12 cellular contexts compared by ENCODE assay signal in genomic region chr13:98528663-98529064, GRCh38. TPM values are rescaled to one million over a fixed set of nuclear protein-coding genes. Genes with fewer than 3 reads are reported as not detected.
DNase-seq lines count a peak whose midpoint lies in the region; ATAC-seq and TF ChIP-seq lines count a peak whose summit lies in the region.
"Had no signal": no experiment of that assay in that cellular context is flagged by ENCODE, and none has a peak within 500 bp of the region (broad histone marks: within the 10 kb centered on the region; RNA-seq: fewer than 3 reads in every experiment).

No MANE protein-coding gene starts in this region.

- ATAC-seq in omental fat pad (ENCODE audit: low FRiP score) (peak; percentile 63), GM19452 (IDR thresholded peaks at IDR 0.05; ENCODE audit: unreplicated experiment) (no peak), GM21576 (IDR thresholded peaks at IDR 0.05; ENCODE audit: unreplicated experiment) (no peak)

- TF ChIP-seq CTCF in omental fat pad (IDR thresholded peaks at IDR 0.05) (no peak), GM13976 (IDR thresholded peaks at IDR 0.05; ENCODE audit: borderline replicate concordance, control extremely low read depth, extremely low read depth, insufficient read depth, missing control alignments) (no peak)

- in situ Hi-C loops in G401 (cut with HindIII; ENCODE audit: low sequenced_read_pairs), result no loop called here
- in situ Hi-C loops in GM13976 (cut with MboI; ENCODE audit: low sequenced_read_pairs, unreplicated experiment), result no loop called here

- peak overlapping the region; percentile 10 for H3K27ac ChIP-seq in cingulate gyrus (ENCODE audit: low read depth, low read length)
- H3K27ac ChIP-seq: ascending aorta, gastrocnemius medialis, skin epidermis had no signal

- DNase-seq in G401 (ENCODE audit: low spot score), result peak; percentile 85
- DNase-seq in NCI-H226, result peak; percentile 38
- DNase-seq in omental fat pad (ENCODE audit: low spot score), result no peak
- DNase-seq in GM13976 (ENCODE audit: low spot score), result no peak
- DNase-seq: gastrocnemius medialis, mesendoderm, NCI-H1092 had no signal

RNA-seq across cellular contexts. Expression of gene STK24, which starts 48.2 kb away (rescaled TPM):
- total RNA-seq in G401 (2014; rRNA removed; shearing (Covaris generic)), result 59.4 and 96.3 TPM in 2 replicates
- 10 to 100 TPM; 55.3 to 96.3 (median 83.9) TPM for total RNA-seq in omental fat pad

Comparison
In these comparisons a context has a peak if more than half of its experiments do, and no peak if none do; other contexts are left out.
1. DNase-seq: peak in G401 (single experiment) and NCI-H226 (single experiment); none in omental fat pad (single experiment) and GM13976 (single experiment).